Comparison of ENCODE assay signal across 19 cellular contexts in the genomic region with DNA sequence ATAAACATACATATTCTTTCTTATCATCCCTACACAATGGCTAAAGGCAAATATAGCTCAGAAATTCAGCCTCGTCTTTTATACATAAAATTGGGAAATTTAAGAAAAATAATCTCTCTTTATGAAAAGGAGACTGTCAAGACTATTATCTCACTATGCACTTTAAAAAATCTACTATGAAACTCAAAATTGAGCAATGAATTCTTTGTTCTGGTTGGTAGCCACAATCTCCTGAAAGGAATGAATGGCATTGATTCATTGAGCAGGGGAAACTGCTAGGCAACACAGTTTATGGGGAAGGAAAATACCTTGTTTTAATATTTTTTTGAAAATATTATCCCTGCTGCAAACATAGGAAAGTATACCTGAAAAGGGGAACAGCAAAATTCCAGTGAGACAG.
DNase-seq lines count a peak whose midpoint lies in the region; ATAC-seq lines count a peak whose summit lies in the region.
"Had no signal": no experiment of that assay in that cellular context is flagged by ENCODE, and none has a peak within 500 bp of the region (broad histone marks: within the 10 kb centered on the region; RNA-seq: fewer than 3 reads in every experiment).

No MANE protein-coding gene starts in this region.

- no peak for DNase-seq in activated T-cell treated with anti-CD3 and anti-CD28 coated beads, Interleukin-2, amount 50 U/mL, for 72 hours
- DNase-seq in activated T-cell treated with anti-CD3 and anti-CD28 coated beads, Interleukin-2, amount 50 U/mL, for 4 hours: no peak
- DNase-seq in epidermal melanocyte (ENCODE audit: insufficient read length, low spot score): peak; percentile 39
- DNase-seq in activated naive CD8-positive, alpha-beta T cell treated with anti-CD3 and anti-CD28 coated beads for 36 hours: no peak
- DNase-seq: AML-193; CD4-positive, alpha-beta T cell; CD8-positive, alpha-beta T cell; COR-L47; DMS 273 treated with DMSO at 0.1 percent for 48 hours; DMS153; DMS53; DMS79; DND-41; EL; GDM1 had no signal

- no peak for ATAC-seq in activated T-cell treated with anti-CD3 and anti-CD28 coated beads, Interleukin-2, amount 50 U/mL, for 72 hours (replicated peaks in 1 of 2)
- no peak for ATAC-seq in activated T-cell treated with anti-CD3 and anti-CD28 coated beads, Interleukin-2, amount 50 U/mL, for 4 hours
- ATAC-seq in GM21360 (IDR thresholded peaks at IDR 0.05; ENCODE audit: unreplicated experiment): no peak
- ATAC-seq: A549; CD8-positive, alpha-beta T cell; GM12878 had no signal

- peaks cover 9% of the 10 kb centered on the region in 2 donors for H3K9me3 Mint-ChIP-seq in activated T-cell treated with anti-CD3 and anti-CD28 coated beads, Interleukin-2, amount 50 U/mL, for 72 hours
- H3K9me3 Mint-ChIP-seq in activated T-cell treated with anti-CD3 and anti-CD28 coated beads, Interleukin-2, amount 50 U/mL, for 4 hours: peaks cover 15% of the 10 kb centered on the region
- peaks cover 5% of the 10 kb centered on the region for H3K9me3 Mint-ChIP-seq in activated naive CD8-positive, alpha-beta T cell treated with anti-CD3 and anti-CD28 coated beads for 36 hours

- no peak overlapping the region for H3K4me3 Mint-ChIP-seq in activated T-cell treated with anti-CD3 and anti-CD28 coated beads, Interleukin-2, amount 50 U/mL, for 72 hours
- H3K4me3 Mint-ChIP-seq in activated T-cell treated with anti-CD3 and anti-CD28 coated beads, Interleukin-2, amount 50 U/mL, for 4 hours: no peak overlapping the region
- H3K4me3 Mint-ChIP-seq in activated naive CD8-positive, alpha-beta T cell treated with anti-CD3 and anti-CD28 coated beads for 36 hours: no peak overlapping the region
- H3K4me3 Mint-ChIP-seq: B cell; CD4-positive, alpha-beta T cell; CD8-positive, alpha-beta T cell had no signal

- no peaks in the 10 kb centered on the region for H3K27me3 Mint-ChIP-seq in activated T-cell treated with anti-CD3 and anti-CD28 coated beads, Interleukin-2, amount 50 U/mL, for 72 hours (ENCODE audit: low read depth)
- no peaks in the 10 kb centered on the region for H3K27me3 Mint-ChIP-seq in activated T-cell treated with anti-CD3 and anti-CD28 coated beads, Interleukin-2, amount 50 U/mL, for 4 hours (ENCODE audit: low read depth)
- no peaks in the 10 kb centered on the region for H3K27me3 Mint-ChIP-seq in activated naive CD8-positive, alpha-beta T cell treated with anti-CD3 and anti-CD28 coated beads for 36 hours
- H3K27me3 Mint-ChIP-seq: B cell; CD4-positive, alpha-beta T cell had no signal

- no peaks in the 10 kb centered on the region for H3K4me1 Mint-ChIP-seq in activated T-cell treated with anti-CD3 and anti-CD28 coated beads, Interleukin-2, amount 50 U/mL, for 72 hours (ENCODE audit: low read depth)
- H3K4me1 Mint-ChIP-seq in activated T-cell treated with anti-CD3 and anti-CD28 coated beads, Interleukin-2, amount 50 U/mL, for 4 hours (ENCODE audit: low read depth): no peaks in the 10 kb centered on the region
- no peaks in the 10 kb centered on the region for H3K4me1 Mint-ChIP-seq in activated naive CD8-positive, alpha-beta T cell treated with anti-CD3 and anti-CD28 coated beads for 36 hours
- H3K4me1 Mint-ChIP-seq: B cell had no signal

- peaks cover 5 to 7% of the 10 kb centered on the region in 2 donors for H3K36me3 Mint-ChIP-seq in activated T-cell treated with anti-CD3 and anti-CD28 coated beads, Interleukin-2, amount 50 U/mL, for 72 hours (ENCODE audit: insufficient read depth in 2 of 2)
- H3K36me3 Mint-ChIP-seq in activated T-cell treated with anti-CD3 and anti-CD28 coated beads, Interleukin-2, amount 50 U/mL, for 4 hours (ENCODE audit: insufficient read depth): no peaks in the 10 kb centered on the region
- no peaks in the 10 kb centered on the region for H3K36me3 Mint-ChIP-seq in activated naive CD8-positive, alpha-beta T cell treated with anti-CD3 and anti-CD28 coated beads for 36 hours

- peak overlapping the region; percentile 55 for H3K27ac Mint-ChIP-seq in activated T-cell treated with anti-CD3 and anti-CD28 coated beads, Interleukin-2, amount 50 U/mL, for 72 hours
- H3K27ac Mint-ChIP-seq in activated naive CD8-positive, alpha-beta T cell treated with anti-CD3 and anti-CD28 coated beads for 36 hours: no peak overlapping the region
- H3K27ac Mint-ChIP-seq: B cell; CD4-positive, alpha-beta T cell; CD8-positive, alpha-beta T cell had no signal
